Comparison of ENCODE assay signal across 18 cellular contexts in genomic region chr13:42549555-42549941, GRCh38. TPM values are rescaled to one million over a fixed set of nuclear protein-coding genes. Genes with fewer than 3 reads are reported as not detected.
DNase-seq lines count a peak whose midpoint lies in the region; ATAC-seq, FAIRE-seq and TF ChIP-seq lines count a peak whose summit lies in the region.
"Had no signal": no experiment of that assay in that cellular context is flagged by ENCODE, and none has a peak within 500 bp of the region (broad histone marks: within the 10 kb centered on the region; RNA-seq: fewer than 3 reads in every experiment).

No MANE protein-coding gene starts in this region.

- H3K4me1 ChIP-seq in right lobe of liver (peaks cover 0 to 33% (median 6%) of the 10 kb centered on the region in 4 donors), HepG2 (ENCODE audit: insufficient read depth, low read length) (no peaks in the 10 kb centered on the region), endodermal cell (ENCODE audit: control insufficient read depth, insufficient read depth, low read length) (peaks cover 9% of the 10 kb centered on the region), BE2C (no peaks in the 10 kb centered on the region)
- H3K4me1 ChIP-seq: upper lobe of right lung had no signal

- POLR2A ChIA-PET in HepG2 (lab: Yijun Ruan, JAX) = no interaction called here

- ATAC-seq in right lobe of liver = no peak
- ATAC-seq in HepG2 = no peak
- peak; percentile 1 for ATAC-seq in HG03139 (IDR thresholded peaks at IDR 0.05; ENCODE audit: unreplicated experiment)

- peak overlapping the region; percentile 12 for H3K27ac Mint-ChIP-seq in endodermal cell

- H3K9ac ChIP-seq in HepG2 (ENCODE audit: insufficient read depth, low read depth, low read length) (no peak overlapping the region), endodermal cell (ENCODE audit: extremely low read depth, low read length, poor library complexity, severe bottlenecking) (no peak overlapping the region)

- H3K4me3 Mint-ChIP-seq in endodermal cell = no peak overlapping the region
- H3K4me3 Mint-ChIP-seq: dendritic cell treated with granulocyte-macrophage colony-stimulating factor and Interleukin-4, amounts not matched to agents 40 ng/mL and 50 ng/mL, for 4 days; nephron had no signal

- TF ChIP-seq EP300 in HepG2 (IDR thresholded peaks at IDR 0.05; ENCODE audit: low read depth in 2 of 2, low read length in 2 of 2) = no peak
- no peak for TF ChIP-seq EP300 in HepG2 (CRISPR knock-in tag; IDR thresholded peaks at IDR 0.05; ENCODE audit: borderline replicate concordance)

- no TSS peak for BruUV-seq in HepG2 (replicated peaks; lab: Mats Ljungman, UMichigan)

- H3K9me3 ChIP-seq in right lobe of liver (no peaks in the 10 kb centered on the region), HepG2 (ENCODE audit: low read length) (peaks cover 40% of the 10 kb centered on the region), endodermal cell (ENCODE audit: control insufficient read depth, low read length) (no peaks in the 10 kb centered on the region), BE2C (no peaks in the 10 kb centered on the region)
- H3K9me3 ChIP-seq: upper lobe of right lung had no signal

- no peaks in the 10 kb centered on the region for H3K9me3 Mint-ChIP-seq in endodermal cell
- H3K9me3 Mint-ChIP-seq: dendritic cell treated with granulocyte-macrophage colony-stimulating factor and Interleukin-4, amounts not matched to agents 40 ng/mL and 50 ng/mL, for 4 days; nephron had no signal

- H3K27ac ChIP-seq in right lobe of liver = peak overlapping the region in 2 of 3 donors; percentile 3 to 16
- no peak overlapping the region for H3K27ac ChIP-seq in HepG2 (ENCODE audit: extremely low read length, insufficient read depth, low read length)
- H3K27ac ChIP-seq in endodermal cell (ENCODE audit: low read depth, low read length) = no peak overlapping the region
- H3K27ac ChIP-seq: upper lobe of right lung had no signal

- in situ Hi-C loops in HepG2 (cut with HindIII; ENCODE audit: extremely low pct_ligation_motif_present, low pct_unique_long_range_greater_than_20kb) = no loop called here

- 67% methylated on average over 3 of the region's 4 CpGs for WGBS in right lobe of liver (ENCODE audit: insufficient coverage, low coverage, low lambda C conversion rate, missing lambda C conversion rate)
- 50% methylated on average over 4 of the region's 4 CpGs for WGBS in HepG2 (ENCODE audit: low lambda C conversion rate)
- 90 to 94% methylated on average over 3 to 4 of the region's 4 CpGs for WGBS in endodermal cell (ENCODE audit: insufficient coverage in 1 of 2, insufficient read length in 1 of 2), 2 experiments

- peaks cover 17% of the 10 kb centered on the region for H3K4me1 Mint-ChIP-seq in endodermal cell

- intact Hi-C loops in right lobe of liver (cut with DNase I) (no loop called here), HepG2 (cut with micrococcal nuclease; ENCODE audit: unreplicated experiment) (no loop called here)

- TF ChIP-seq POLR2A in right lobe of liver (IDR thresholded peaks at IDR 0.05) (no peak), HepG2 (IDR thresholded peaks at IDR 0.05; ENCODE audit: insufficient read depth in 1 of 2, low read depth in 2 of 2, low read length in 2 of 2) (no peak)

- H3K79me2 ChIP-seq in HepG2 (ENCODE audit: insufficient read depth, low read length) = no peaks in the 10 kb centered on the region

- no peak overlapping the region for H3K4me2 ChIP-seq in HepG2 (ENCODE audit: low read depth, low read length)

- no peaks in the 10 kb centered on the region for H3K27me3 Mint-ChIP-seq in endodermal cell (ENCODE audit: insufficient read depth)

- H3K4me3 ChIP-seq in right lobe of liver (no peak overlapping the region), HepG2 (replicated peaks in 1 of 3; ENCODE audit: insufficient read depth in 1 of 3, low read depth in 2 of 3, low read length in 3 of 3) (no peak overlapping the region), endodermal cell (ENCODE audit: low read length) (no peak overlapping the region), BE2C (ENCODE audit: low read depth, low read length) (no peak overlapping the region)
- H3K4me3 ChIP-seq: upper lobe of right lung had no signal

- H3K36me3 Mint-ChIP-seq in endodermal cell (ENCODE audit: low read depth) = no peaks in the 10 kb centered on the region

- TF ChIP-seq CTCF in right lobe of liver (IDR thresholded peaks at IDR 0.05) (no peak), HepG2 (CRISPR knock-in tag; IDR thresholded peaks at IDR 0.05) (no peak), endodermal cell (conservative IDR thresholded peaks at IDR 0.05) (no peak), BE2C (IDR thresholded peaks at IDR 0.05; ENCODE audit: low read depth, low read length) (no peak)

- H4K20me1 ChIP-seq in HepG2 (ENCODE audit: insufficient read depth, low read length) = no peaks in the 10 kb centered on the region

- H2AFZ ChIP-seq in HepG2 (ENCODE audit: low read length) = no peak overlapping the region

- no peaks in the 10 kb centered on the region for H3K36me3 ChIP-seq in right lobe of liver
- H3K36me3 ChIP-seq in HepG2 (replicated peaks in 1 of 2; ENCODE audit: control insufficient read depth in 1 of 2, insufficient read depth in 2 of 2, low read length in 2 of 2) = no peaks in the 10 kb centered on the region
- H3K36me3 ChIP-seq in endodermal cell (ENCODE audit: control insufficient read depth, insufficient read depth, low read length) = no peaks in the 10 kb centered on the region
- H3K36me3 ChIP-seq in BE2C = no peaks in the 10 kb centered on the region
- H3K36me3 ChIP-seq: upper lobe of right lung had no signal

- DNase-seq in right lobe of liver (no peak), HepG2 (ENCODE audit: low spot score) (no peak), endodermal cell (no peak), NCI-H748 (lab: John Stamatoyannopoulos, UW; ENCODE audit: unreplicated experiment) (no peak), BE2C (no peak), NCI-H345 treated with DMSO at 0.1 percent for 48 hours (lab: John Stamatoyannopoulos, UW; ENCODE audit: unreplicated experiment) (no peak), germinal center (ENCODE audit: low spot score) (no peak)
- DNase-seq: activated CD4-positive, alpha-beta T cell treated with anti-CD3 and anti-CD28 coated beads, Interleukin-2, amount 50 U/mL, for 48 hours; activated effector memory CD4-positive, alpha-beta T cell treated with anti-CD3 and anti-CD28 coated beads, Interleukin-2, amount 50 U/mL, for 16 hours; COR-L47; NCI-H1417 treated with DMSO at 0.1 percent for 48 hours; retina; stimulated activated CD4-positive, alpha-beta T cell treated with anti-CD3 and anti-CD28 coated beads, Interleukin-2, amount 100 ng/mL, for 48 hours; T-helper 9 cell; upper lobe of right lung had no signal

- CTCF ChIA-PET in HepG2 (lab: Yijun Ruan, JAX; ENCODE audit: low intra/inter-chr PET ratio, low total read pairs) = no interaction called here

- TF ChIP-seq RAD21 in HepG2 (CRISPR knock-in tag; IDR thresholded peaks at IDR 0.05) = no peak

- no peaks in the 10 kb centered on the region for H3K27me3 ChIP-seq in right lobe of liver
- no peaks in the 10 kb centered on the region for H3K27me3 ChIP-seq in HepG2 (ENCODE audit: control insufficient read depth in 1 of 2, insufficient read depth in 2 of 2, low read length in 2 of 2)
- no peaks in the 10 kb centered on the region for H3K27me3 ChIP-seq in endodermal cell (ENCODE audit: control insufficient read depth, insufficient read depth, low read length, poor library complexity, severe bottlenecking)
- peaks cover 3% of the 10 kb centered on the region; the same call in 1 of the 2 replicates for H3K27me3 ChIP-seq in BE2C
- H3K27me3 ChIP-seq: upper lobe of right lung had no signal

- FAIRE-seq in HepG2 (lab: Jason Lieb, UNC) = no peak

TF ChIP-seq in HepG2, 621 proteins besides CTCF, POLR2A, EP300 and RAD21 (continues in another document):
- no peak for TF ChIP-seq ZNF138 (CRISPR knock-in tag; IDR thresholded peaks at IDR 0.05; ENCODE audit: low read depth)
- TF ChIP-seq ZNF296 (CRISPR knock-in tag; conservative IDR thresholded peaks at IDR 0.05) = no peak
- no peak for TF ChIP-seq ATF7 (IDR thresholded peaks at IDR 0.05)
- no peak for TF ChIP-seq ATF7 (CRISPR knock-in tag; IDR thresholded peaks at IDR 0.05)
- no peak for TF ChIP-seq HMG20B (CRISPR knock-in tag; conservative IDR thresholded peaks at IDR 0.05)
- TF ChIP-seq ZKSCAN8 (CRISPR knock-in tag; IDR thresholded peaks at IDR 0.05; ENCODE audit: borderline replicate concordance) = no peak
- TF ChIP-seq ZNF33A (CRISPR knock-in tag; IDR thresholded peaks at IDR 0.05; ENCODE audit: borderline replicate concordance) = no peak
- TF ChIP-seq ZNF75D (CRISPR knock-in tag; IDR thresholded peaks at IDR 0.05; ENCODE audit: borderline replicate concordance) = no peak
- no peak for TF ChIP-seq ZNF10 (CRISPR knock-in tag; IDR thresholded peaks at IDR 0.05; ENCODE audit: borderline replicate concordance, low read depth)

RNA-seq across cellular contexts. Expression of gene TNFSF11, which starts 24.4 kb away (rescaled TPM):
- total RNA-seq in right lobe of liver = 1 to 10 TPM in 1 of 6 experiments, under 1 TPM in 5; 0.15 to 1.5 (median 0.45) TPM
- not detected in 2 replicates for total RNA-seq in HepG2 (2016; rRNA removed; fragmentation: Illumina TruSeq; extraction: Trizol)
- total RNA-seq in HepG2 (2016; cell fraction: cytosol; rRNA removed; fragmentation: Illumina TruSeq; extraction: Trizol; ENCODE audit: low read depth) = not detected in 2 replicates
- not detected in 2 replicates for total RNA-seq in HepG2 (2016; cell fraction: insoluble cytoplasmic fraction; rRNA removed; fragmentation: Illumina TruSeq; extraction: Trizol)
- total RNA-seq in HepG2 (2016; cell fraction: membrane; rRNA removed; fragmentation: Illumina TruSeq; extraction: Trizol) = not detected in 2 replicates
- not detected in 2 replicates for total RNA-seq in HepG2 (2016; cell fraction: nucleus; rRNA removed; fragmentation: Illumina TruSeq; extraction: Trizol)
- polyA plus RNA-seq in HepG2 (2011; rRNA removed) = 0.03 TPM in 1 of 2 replicates, not detected in the other
- polyA plus RNA-seq in HepG2 (2011; cell fraction: cytosol; rRNA removed) = not detected in 2 replicates
- not detected in 2 replicates for polyA plus RNA-seq in HepG2 (2011; cell fraction: nucleus; rRNA removed)
- not detected in 2 replicates for polyA plus RNA-seq in HepG2 (2012)
- polyA plus RNA-seq in HepG2 (2016; cell fraction: cytosol; fragmentation: Illumina TruSeq; extraction: Trizol; ENCODE audit: low read depth) = not detected in 2 replicates
- not detected in 2 replicates for polyA plus RNA-seq in HepG2 (2016; cell fraction: insoluble cytoplasmic fraction; fragmentation: Illumina TruSeq; extraction: Trizol; ENCODE audit: low read depth)
- not detected in 2 replicates for polyA plus RNA-seq in HepG2 (2016; cell fraction: membrane; fragmentation: Illumina TruSeq; extraction: Trizol; ENCODE audit: low read depth)
- polyA plus RNA-seq in HepG2 (2016; cell fraction: nucleus; fragmentation: Illumina TruSeq; extraction: Trizol; ENCODE audit: insufficient read depth, low read depth) = not detected in 2 replicates
- polyA minus RNA-seq in HepG2 (2011; rRNA and poly(A)+ RNA removed; ENCODE audit: low replicate concordance) = not detected in 2 replicates
- not detected in 2 replicates for polyA minus RNA-seq in HepG2 (2011; cell fraction: cytosol; rRNA and poly(A)+ RNA removed)
- not detected in 2 replicates for polyA minus RNA-seq in HepG2 (2011; cell fraction: nucleus; rRNA and poly(A)+ RNA removed)
- total RNA-seq in endodermal cell = 1 to 10 TPM in 1 of 2 donors, under 1 TPM in 1; 0.53 to 1.1 TPM
- 0.28 TPM for polyA plus RNA-seq in endodermal cell (2013, experiment 1 of 2)
- 0.17 TPM for polyA plus RNA-seq in endodermal cell (2013, experiment 2 of 2)
- not detected for polyA plus RNA-seq in BE2C (2012; ENCODE audit: insufficient read depth, insufficient read length, low read depth)
- total RNA-seq: upper lobe of right lung had no signal

Comparison
In these comparisons a context has a peak if more than half of its experiments do, and no peak if none do; other contexts are left out.
1. H3K27ac ChIP-seq: peak in right lobe of liver (2 of 3); none in HepG2 (single experiment) and endodermal cell (single experiment).